ENCODE assay signal across 18 cellular contexts in the genomic region with DNA sequence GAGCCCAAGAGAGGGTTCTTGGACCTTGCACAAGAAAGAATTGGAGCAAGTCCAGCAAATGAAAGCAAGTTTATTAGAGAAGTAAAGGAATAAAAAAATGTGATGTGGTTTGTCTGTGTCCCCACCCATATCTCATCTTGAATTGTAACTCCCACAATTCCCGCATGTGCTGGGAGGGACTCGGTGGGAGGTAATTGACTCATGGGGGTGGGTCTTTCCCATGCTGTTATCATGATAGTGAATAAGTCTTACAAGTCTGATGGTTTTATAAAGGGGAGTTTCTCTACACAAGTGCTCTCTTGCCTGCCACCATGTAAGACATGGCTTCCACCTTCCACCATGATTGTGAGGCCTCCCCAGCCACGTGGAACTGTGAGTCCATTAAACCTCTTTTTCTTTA. TPM values are rescaled to one million over a fixed set of nuclear protein-coding genes. Genes with fewer than 3 reads are reported as not detected.
A peak's percentile ranks its signal among the peaks of the same experiment; 100 is the strongest.
DNase-seq lines count a peak whose midpoint lies in the region; ATAC-seq and TF ChIP-seq lines count a peak whose summit lies in the region.
"Had no signal": no experiment of that assay in that cellular context is flagged by ENCODE, and none has a peak within 500 bp of the region (broad histone marks: within the 10 kb centered on the region; RNA-seq: fewer than 3 reads in every experiment).

No MANE protein-coding gene starts in this region.

- H3K4me3 ChIP-seq in choroid plexus epithelial cell (ENCODE audit: low read depth, low read length) (no peak overlapping the region), upper lobe of right lung (no peak overlapping the region)
- H3K4me3 ChIP-seq: BLaER1, GM23248 had no signal

- DNase-seq in Daoy (ENCODE audit: low read depth) (peak; percentile 69), amniotic epithelial cell (ENCODE audit: low read depth) (peak; percentile 29), choroid plexus epithelial cell (ENCODE audit: low read depth) (peak; percentile 10), left colon (no peak), upper lobe of right lung (no peak)
- DNase-seq: Caco-2; CD4-positive, CD25-positive, alpha-beta regulatory T cell; CD8-positive, alpha-beta T cell; DMS153; DND-41; EL; GDM1; GM23248; H7; HCEC 1CT had no signal

- intact Hi-C loops in left colon (cut with DNase I, micrococcal nuclease) (no loop called here), upper lobe of right lung (cut with DNase I) (no loop called here)

- H3K27me3 ChIP-seq in upper lobe of right lung = no peaks in the 10 kb centered on the region
- H3K27me3 ChIP-seq: BLaER1 had no signal

- H3K27ac ChIP-seq in upper lobe of right lung = no peak overlapping the region
- H3K27ac ChIP-seq: BLaER1, C4-2B, GM23248 had no signal

- H3K9me3 ChIP-seq in upper lobe of right lung = no peaks in the 10 kb centered on the region

- TF ChIP-seq CTCF in choroid plexus epithelial cell (conservative IDR thresholded peaks at IDR 0.05; ENCODE audit: low read depth, low read length) (no peak), upper lobe of right lung (IDR thresholded peaks at IDR 0.05) (no peak)

- H3K4me1 ChIP-seq in upper lobe of right lung = no peaks in the 10 kb centered on the region
- H3K4me1 ChIP-seq: Caco-2 had no signal

- ATAC-seq in left colon = no peak
- ATAC-seq in GM19035 (IDR thresholded peaks at IDR 0.05; ENCODE audit: unreplicated experiment) = no peak
- no peak for ATAC-seq in upper lobe of right lung
- ATAC-seq: CD8-positive, alpha-beta T cell had no signal

- no peaks in the 10 kb centered on the region for H3K36me3 ChIP-seq in upper lobe of right lung
- H3K36me3 ChIP-seq: BLaER1 had no signal

RNA-seq across cellular contexts. Expression of a gene that starts 39.2 kb away (rescaled TPM):
- 1.7 and 3.5 TPM in 2 replicates for total RNA-seq in Daoy (2014; rRNA removed; shearing (Covaris generic))
- under 1 TPM; 0.12 to 0.25 TPM for total RNA-seq in left colon
- 0.26 TPM for total RNA-seq in upper lobe of right lung
- total RNA-seq: CD4-positive, CD25-positive, alpha-beta regulatory T cell had no signal

Comparison
In these comparisons a context has a peak if more than half of its experiments do, and no peak if none do; other contexts are left out.
1. DNase-seq: peak in Daoy (single experiment), amniotic epithelial cell (single experiment) and choroid plexus epithelial cell (single experiment); none in left colon (0 of 2) and upper lobe of right lung (single experiment).